21 cellular contexts compared by ENCODE assay signal in the genomic region with DNA sequence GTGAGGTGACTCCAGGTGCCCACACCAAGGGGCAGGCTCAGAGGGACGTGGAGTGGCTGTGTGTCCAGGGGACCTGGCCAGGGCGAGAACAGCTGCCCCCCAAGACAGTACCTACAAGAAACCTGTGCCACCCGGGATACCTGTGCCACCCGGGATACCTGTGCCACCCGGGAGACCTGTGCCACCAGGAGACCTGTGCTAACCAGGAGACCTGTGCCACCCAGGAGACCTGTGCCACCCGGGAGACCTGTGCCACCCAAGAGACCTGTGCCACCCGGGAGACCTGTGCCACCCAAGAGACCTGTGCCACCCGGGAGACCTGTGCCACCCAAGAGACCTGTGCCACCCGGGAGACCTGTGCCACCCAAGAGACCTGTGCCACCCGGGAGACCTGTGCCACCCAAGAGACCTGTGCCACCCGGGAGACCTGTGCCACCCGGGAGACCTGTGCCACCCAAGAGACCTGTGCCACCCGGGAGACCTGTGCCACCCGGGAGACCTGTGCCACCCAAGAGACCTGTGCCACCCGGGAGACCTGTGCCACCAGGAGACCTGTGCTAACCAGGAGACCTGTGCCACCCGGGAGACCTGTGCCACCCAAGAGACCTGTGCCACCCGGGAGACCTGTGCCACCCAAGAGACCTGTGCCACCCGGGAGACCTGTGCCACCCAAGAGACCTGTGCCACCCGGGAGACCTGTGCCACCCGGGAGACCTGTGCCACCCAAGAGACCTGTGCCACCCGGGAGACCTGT. TPM values are rescaled to one million over a fixed set of nuclear protein-coding genes. Genes with fewer than 3 reads are reported as not detected.
"Had no signal": no experiment of that assay in that cellular context is flagged by ENCODE, and none has a peak within 500 bp of the region (broad histone marks: within the 10 kb centered on the region; RNA-seq: fewer than 3 reads in every experiment).

No MANE protein-coding gene starts in this region.

RNA-seq across cellular contexts. Expression of gene FOXL3, which starts 47.0 kb away (rescaled TPM):
- total RNA-seq: activated naive CD4-positive, alpha-beta T cell treated with anti-CD3 and anti-CD28 coated beads for 36 hours; activated naive CD4-positive, alpha-beta T cell treated with anti-CD3 and anti-CD28 coated beads, Interleukin-2, amount 50 U/mL, for 72 hours; activated naive CD8-positive, alpha-beta T cell treated with anti-CD3 and anti-CD28 coated beads for 36 hours; activated naive CD8-positive, alpha-beta T cell treated with anti-CD3 and anti-CD28 coated beads, Interleukin-2, amount 10 ng/mL, durations not matched to agents 7 days and 5 days; activated T-cell treated with anti-CD3 and anti-CD28 coated beads, Interleukin-2, amount 50 U/mL, for 4 hours; activated T-cell treated with anti-CD3 and anti-CD28 coated beads, Interleukin-2, amount 50 U/mL, for 72 hours; activated T-helper 1 cell treated with anti-CD3 and anti-CD28 coated beads, Interleukin-12 subunit alpha, Interleukin-12 subunit beta, Interleukin-2, Interleukin-4 antibody, amounts not matched to agents 30 ng/mL and 10 ng/mL and 1 ng/mL, durations not matched to agents 14 hours and 24 hours and 36 hours; activated T-helper 17 cell treated with anti-CD3 and anti-CD28 coated beads, Interleukin-2, amount 50 U/mL, for 72 hours; activated T-helper 2 cell treated with anti-CD3 and anti-CD28 coated beads, Interferon-gamma antibody, Interleukin-2, Interleukin-4, amounts not matched to agents 10 μg/mL and 5 μg/mL and 100 μg/mL, durations not matched to agents 14 hours and 24 hours and 36 hours; adrenal gland; aorta; ascending aorta; astrocyte; body of pancreas; breast epithelium; bronchial epithelial cell; cardiac muscle cell; cardiac septum; cerebellum; chondrocyte had no signal
- polyA plus RNA-seq: adipose tissue, adrenal gland, aorta, cardiac muscle cell had no signal
